9 cellular contexts compared by ENCODE assay signal in genomic region chr10:23157691-23158369, GRCh38. TPM values are rescaled to one million over a fixed set of nuclear protein-coding genes. Genes with fewer than 3 reads are reported as not detected.
DNase-seq lines count a peak whose midpoint lies in the region; TF ChIP-seq lines count a peak whose summit lies in the region.
"Had no signal": no experiment of that assay in that cellular context is flagged by ENCODE, and none has a peak within 500 bp of the region (broad histone marks: within the 10 kb centered on the region; RNA-seq: fewer than 3 reads in every experiment).

No MANE protein-coding gene starts in this region.

- H3K9me3 ChIP-seq in HEK293 (ENCODE audit: control insufficient read depth, insufficient read depth, low read depth, low read length): no peaks in the 10 kb centered on the region
- H3K9me3 ChIP-seq in liver (ENCODE audit: control insufficient read depth in 4 of 4, low read length in 3 of 4): no peaks in the 10 kb centered on the region
- no peaks in the 10 kb centered on the region for H3K9me3 ChIP-seq in stomach

- no peak for TF ChIP-seq CTCF in HEK293 (tag by site-specific recombination; IDR thresholded peaks at IDR 0.05)
- peak; percentile 40 for TF ChIP-seq CTCF in liver (IDR thresholded peaks at IDR 0.05; ENCODE audit: low read depth, low read length, missing input control)
- no peak for TF ChIP-seq CTCF in stomach (IDR thresholded peaks at IDR 0.05)

- intact Hi-C loops in activated T-helper 2 cell treated with anti-CD3 and anti-CD28 coated beads, Interferon-gamma antibody, Interleukin-2, Interleukin-4, amounts not matched to agents 10 μg/mL and 5 μg/mL and 100 μg/mL, durations not matched to agents 14 hours and 24 hours and 36 hours (cut with micrococcal nuclease): loop anchor here (1.0 to 5.0 kb wide), 2 partner anchors 135 to 544 kb away; no protein-coding TSS in a partner anchor
- intact Hi-C loops in stomach (cut with DNase I; ENCODE audit: low total_unique reads): no loop called here

- H3K27ac Mint-ChIP-seq in activated T-helper 2 cell treated with anti-CD3 and anti-CD28 coated beads, Interferon-gamma antibody, Interleukin-2, Interleukin-4, amounts not matched to agents 10 μg/mL and 5 μg/mL and 100 μg/mL, durations not matched to agents 14 hours and 24 hours and 36 hours: no peak overlapping the region
- H3K27ac Mint-ChIP-seq: stimulated activated naive CD8-positive, alpha-beta T cell treated with anti-CD3 and anti-CD28 coated beads, Interleukin-15, Interleukin-2, amounts not matched to agents 100 ng/mL and 50 ng/mL, for 24 hours had no signal

- WGBS in liver: 41% methylated on average over 12 of the region's 12 CpGs
- 41 to 48% (median 46%) methylated on average over 12 of the region's 12 CpGs for WGBS in stomach, 5 donors

- peaks cover 10% of the 10 kb centered on the region for H3K4me1 Mint-ChIP-seq in activated T-helper 2 cell treated with anti-CD3 and anti-CD28 coated beads, Interferon-gamma antibody, Interleukin-2, Interleukin-4, amounts not matched to agents 10 μg/mL and 5 μg/mL and 100 μg/mL, durations not matched to agents 14 hours and 24 hours and 36 hours (ENCODE audit: low read depth)

- H3K36me3 ChIP-seq in HEK293 (ENCODE audit: control insufficient read depth in 2 of 2, insufficient read depth in 1 of 2, low read length in 2 of 2) (no peaks in the 10 kb centered on the region), liver (ENCODE audit: control insufficient read depth in 4 of 4, insufficient read depth in 3 of 4, low read depth in 1 of 4, low read length in 3 of 4) (no peaks in the 10 kb centered on the region), stomach (no peaks in the 10 kb centered on the region)

- H3K27me3 ChIP-seq in liver (ENCODE audit: control insufficient read depth in 4 of 4, insufficient read depth in 4 of 4, low read length in 3 of 4) (no peaks in the 10 kb centered on the region), stomach (peaks cover 0 to 39% (median 4%) of the 10 kb centered on the region in 3 donors)

- no peak overlapping the region for H3K9ac ChIP-seq in liver (ENCODE audit: low read depth in 1 of 2, low read length in 2 of 2)

- in situ Hi-C loops in G401 (cut with HindIII; ENCODE audit: low sequenced_read_pairs): no loop called here

- H3K4me3 ChIP-seq in HEK293 (ENCODE audit: low read depth, low read length) (no peak overlapping the region), liver (ENCODE audit: low read depth in 1 of 3, low read length in 3 of 3) (no peak overlapping the region), stomach (no peak overlapping the region)

- peaks cover 7% of the 10 kb centered on the region for H3K27me3 Mint-ChIP-seq in activated T-helper 2 cell treated with anti-CD3 and anti-CD28 coated beads, Interferon-gamma antibody, Interleukin-2, Interleukin-4, amounts not matched to agents 10 μg/mL and 5 μg/mL and 100 μg/mL, durations not matched to agents 14 hours and 24 hours and 36 hours (ENCODE audit: low read depth)

- POLR2A ChIA-PET in HEK293 (lab: Yijun Ruan, JAX): no interaction called here

- DNase-seq in A172 (ENCODE audit: low spot score): peak; percentile 42
- DNase-seq in G401 (ENCODE audit: low spot score): peak; percentile 32
- peak; percentile 55 for DNase-seq in NCI-H146 (lab: John Stamatoyannopoulos, UW)
- peak; percentile 59 for DNase-seq in amniotic epithelial cell (ENCODE audit: low read depth)
- no peak for DNase-seq in activated T-helper 2 cell treated with anti-CD3 and anti-CD28 coated beads, Interferon-gamma antibody, Interleukin-2, Interleukin-4, amounts not matched to agents 10 μg/mL and 5 μg/mL and 100 μg/mL, durations not matched to agents 14 hours and 24 hours and 36 hours (ENCODE audit: low spot score)
- DNase-seq in stomach: no peak

- no peak overlapping the region for H3K27ac ChIP-seq in HEK293 (ENCODE audit: extremely low read depth, low read depth, low read length)
- no peak overlapping the region for H3K27ac ChIP-seq in liver (ENCODE audit: low read depth in 1 of 2, low read length in 2 of 2)
- H3K27ac ChIP-seq in stomach: no peak overlapping the region

- no peaks in the 10 kb centered on the region for H3K4me1 ChIP-seq in HEK293 (ENCODE audit: control insufficient read depth, insufficient read depth, low read length)
- H3K4me1 ChIP-seq in liver (ENCODE audit: control insufficient read depth in 4 of 4, insufficient read depth in 4 of 4, low read length in 3 of 4): peaks cover 0 to 6% (median 3%) of the 10 kb centered on the region in 4 donors
- H3K4me1 ChIP-seq in stomach: peaks cover 0 to 9% (median 6%) of the 10 kb centered on the region in 4 donors

- no peak overlapping the region for H3K4me3 Mint-ChIP-seq in activated T-helper 2 cell treated with anti-CD3 and anti-CD28 coated beads, Interferon-gamma antibody, Interleukin-2, Interleukin-4, amounts not matched to agents 10 μg/mL and 5 μg/mL and 100 μg/mL, durations not matched to agents 14 hours and 24 hours and 36 hours (ENCODE audit: low read depth)
- H3K4me3 Mint-ChIP-seq: stimulated activated naive CD8-positive, alpha-beta T cell treated with anti-CD3 and anti-CD28 coated beads, Interleukin-15, Interleukin-2, amounts not matched to agents 100 ng/mL and 50 ng/mL, for 24 hours had no signal

- CTCF ChIA-PET in HEK293 (lab: Yijun Ruan, JAX): interaction anchor here (0.6 to 4.7 kb wide), 57 partner anchors 10 to 1399 kb away, joined by 3 to 96 read pairs (median 4); no protein-coding TSS in a partner anchor

- H3K9me3 Mint-ChIP-seq in activated T-helper 2 cell treated with anti-CD3 and anti-CD28 coated beads, Interferon-gamma antibody, Interleukin-2, Interleukin-4, amounts not matched to agents 10 μg/mL and 5 μg/mL and 100 μg/mL, durations not matched to agents 14 hours and 24 hours and 36 hours: no peaks in the 10 kb centered on the region
- H3K9me3 Mint-ChIP-seq: stimulated activated naive CD8-positive, alpha-beta T cell treated with anti-CD3 and anti-CD28 coated beads, Interleukin-15, Interleukin-2, amounts not matched to agents 100 ng/mL and 50 ng/mL, for 24 hours had no signal

- H3K36me3 Mint-ChIP-seq in activated T-helper 2 cell treated with anti-CD3 and anti-CD28 coated beads, Interferon-gamma antibody, Interleukin-2, Interleukin-4, amounts not matched to agents 10 μg/mL and 5 μg/mL and 100 μg/mL, durations not matched to agents 14 hours and 24 hours and 36 hours (ENCODE audit: low read depth): no peaks in the 10 kb centered on the region

- TF ChIP-seq RAD21 in liver (IDR thresholded peaks at IDR 0.05): no peak

- TF ChIP-seq EP300 in stomach (IDR thresholded peaks at IDR 0.05): no peak

- TF ChIP-seq POLR2A in stomach (IDR thresholded peaks at IDR 0.05): no peak

TF ChIP-seq in HEK293, 187 proteins besides CTCF, POLR2A, EP300 and RAD21 (continues in another document):
- TF ChIP-seq YY2 (tag by site-specific recombination; IDR thresholded peaks at IDR 0.05): no peak
- TF ChIP-seq, protein P1, sequence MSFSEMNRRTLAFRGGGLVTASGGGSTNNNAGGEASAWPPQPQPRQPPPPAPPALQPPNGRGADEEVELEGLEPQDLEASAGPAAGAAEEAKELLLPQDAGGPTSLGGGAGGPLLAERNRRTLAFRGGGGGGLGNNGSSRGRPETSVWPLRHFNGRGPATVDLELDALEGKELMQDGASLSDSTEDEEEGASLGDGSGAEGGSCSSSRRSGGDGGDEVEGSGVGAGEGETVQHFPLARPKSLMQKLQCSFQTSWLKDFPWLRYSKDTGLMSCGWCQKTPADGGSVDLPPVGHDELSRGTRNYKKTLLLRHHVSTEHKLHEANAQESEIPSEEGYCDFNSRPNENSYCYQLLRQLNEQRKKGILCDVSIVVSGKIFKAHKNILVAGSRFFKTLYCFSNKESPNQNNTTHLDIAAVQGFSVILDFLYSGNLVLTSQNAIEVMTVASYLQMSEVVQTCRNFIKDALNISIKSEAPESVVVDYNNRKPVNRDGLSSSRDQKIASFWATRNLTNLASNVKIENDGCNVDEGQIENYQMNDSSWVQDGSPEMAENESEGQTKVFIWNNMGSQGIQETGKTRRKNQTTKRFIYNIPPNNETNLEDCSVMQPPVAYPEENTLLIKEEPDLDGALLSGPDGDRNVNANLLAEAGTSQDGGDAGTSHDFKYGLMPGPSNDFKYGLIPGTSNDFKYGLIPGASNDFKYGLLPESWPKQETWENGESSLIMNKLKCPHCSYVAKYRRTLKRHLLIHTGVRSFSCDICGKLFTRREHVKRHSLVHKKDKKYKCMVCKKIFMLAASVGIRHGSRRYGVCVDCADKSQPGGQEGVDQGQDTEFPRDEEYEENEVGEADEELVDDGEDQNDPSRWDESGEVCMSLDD (tag by site-specific recombination; IDR thresholded peaks at IDR 0.05): no peak

TF ChIP-seq in liver, 16 proteins besides CTCF, POLR2A, EP300 and RAD21 (continues in another document):
- peak; percentile 27 for TF ChIP-seq NR2F2 (IDR thresholded peaks at IDR 0.05)
- TF ChIP-seq SP1 (IDR thresholded peaks at IDR 0.05): no peak
- no peak for TF ChIP-seq FOXA2 (IDR thresholded peaks at IDR 0.05)
- TF ChIP-seq EGR1 (IDR thresholded peaks at IDR 0.05; ENCODE audit: low read depth in 2 of 2): no peak
- no peak for TF ChIP-seq HNF4G (IDR thresholded peaks at IDR 0.05)

RNA-seq across cellular contexts. Expression of gene PTF1A, which starts 34.3 kb away (rescaled TPM):
- total RNA-seq in A172 (2014; rRNA removed; shearing (Covaris generic)): not detected in 2 replicates
- total RNA-seq in G401 (2014; rRNA removed; shearing (Covaris generic)): not detected in 2 replicates
- total RNA-seq in liver: not detected
- not detected for polyA plus RNA-seq in liver
- total RNA-seq in activated T-helper 2 cell treated with anti-CD3 and anti-CD28 coated beads, Interferon-gamma antibody, Interleukin-2, Interleukin-4, amounts not matched to agents 10 μg/mL and 5 μg/mL and 100 μg/mL, durations not matched to agents 14 hours and 24 hours and 36 hours: not detected in 2 replicates
- total RNA-seq in stomach: 1 to 10 TPM in 1 of 5 donors, under 1 TPM in 1, not detected in 3; 0.55 to 1.3 TPM
- polyA plus RNA-seq in stomach: 1 to 10 TPM in 1 of 3 donors, under 1 TPM in 1, not detected in 1; 0.35 to 3.4 TPM

Comparison
In these comparisons a context has a peak if more than half of its experiments do, and no peak if none do; other contexts are left out.
1. DNase-seq: peak in A172 (single experiment), G401 (single experiment), NCI-H146 (single experiment) and amniotic epithelial cell (single experiment); none in activated T-helper 2 cell treated with anti-CD3 and anti-CD28 coated beads, Interferon-gamma antibody, Interleukin-2, Interleukin-4, amounts not matched to agents 10 μg/mL and 5 μg/mL and 100 μg/mL, durations not matched to agents 14 hours and 24 hours and 36 hours (single experiment) and stomach (single experiment).